8 cellular contexts compared by ENCODE assay signal in genomic region chr2:68252407-68253210, GRCh38. TPM values are rescaled to one million over a fixed set of nuclear protein-coding genes. Genes with fewer than 3 reads are reported as not detected.
A peak's percentile ranks its signal among the peaks of the same experiment; 100 is the strongest.
DNase-seq lines count a peak whose midpoint lies in the region; ATAC-seq, FAIRE-seq and TF ChIP-seq lines count a peak whose summit lies in the region.

Gene PPP3R1, minus strand, starts transcription at chr2:68252532. Its CDS starts 405 bp downstream, at chr2:68252127.

- no peak for FAIRE-seq in HepG2 (lab: Jason Lieb, UNC)

- H3K36me3 ChIP-seq in HepG2 (replicated peaks in 1 of 2; ENCODE audit: control insufficient read depth in 1 of 2, insufficient read depth in 2 of 2, low read length in 2 of 2), result peaks cover 0 to 11% of the 10 kb centered on the region in 2 experiments; a peak in 2 of 5 replicates

- peaks cover 41% of the 10 kb centered on the region for H3K4me1 ChIP-seq in HepG2 (ENCODE audit: insufficient read depth, low read length)

- intact Hi-C loops in HepG2 (cut with micrococcal nuclease; ENCODE audit: unreplicated experiment), result loop anchor here (1.0 to 5.0 kb wide), 3 partner anchors 65 to 190 kb away; partner anchors contain the start of genes C1D and PNO1

- DNase-seq in NCI-H774 (lab: John Stamatoyannopoulos, UW), result peak; percentile 96
- peak; percentile 93 to 94 for DNase-seq in activated CD4-positive, alpha-beta T cell treated with anti-CD3 and anti-CD28 coated beads, Interleukin-2, amount 50 U/mL, for 48 hours
- peak; percentile 98 for DNase-seq in dermis blood vessel endothelial cell
- peak; percentile 91 for DNase-seq in HepG2 (ENCODE audit: low spot score)
- DNase-seq in stimulated activated CD4-positive, alpha-beta T cell treated with anti-CD3 and anti-CD28 coated beads, Interleukin-2, amount 100 ng/mL, for 48 hours, result peak; percentile 86 to 90

- TF ChIP-seq POLR2A in HepG2 (IDR thresholded peaks at IDR 0.05; ENCODE audit: insufficient read depth in 1 of 2, low read depth in 2 of 2, low read length in 2 of 2), result peak; percentile 93 to 94

- H3K9me3 ChIP-seq in HepG2 (ENCODE audit: low read length), result no peaks in the 10 kb centered on the region

- in situ Hi-C loops in HepG2 (cut with HindIII; ENCODE audit: extremely low pct_ligation_motif_present, low pct_unique_long_range_greater_than_20kb), result no loop called here

- WGBS in HepG2 (ENCODE audit: low lambda C conversion rate), result 1% methylated on average over 48 of the region's 77 CpGs

- ATAC-seq in GM19395 (IDR thresholded peaks at IDR 0.05; ENCODE audit: unreplicated experiment), result peak; percentile 76
- ATAC-seq in HG03558 (IDR thresholded peaks at IDR 0.05; ENCODE audit: extremely low read depth, unreplicated experiment), result peak; percentile 74
- peak; percentile 91 for ATAC-seq in HepG2

- no peak for TF ChIP-seq EP300 in HepG2 (IDR thresholded peaks at IDR 0.05; ENCODE audit: low read depth in 2 of 2, low read length in 2 of 2)
- TF ChIP-seq EP300 in HepG2 (CRISPR knock-in tag; IDR thresholded peaks at IDR 0.05; ENCODE audit: borderline replicate concordance), result no peak

- H3K9ac ChIP-seq in HepG2 (ENCODE audit: insufficient read depth, low read depth, low read length), result peak within 1 kb of the TSS; percentile 95

- H3K79me2 ChIP-seq in HepG2 (ENCODE audit: insufficient read depth, low read length), result peaks cover 53% of the 10 kb centered on the region

- CTCF ChIA-PET in HepG2 (lab: Yijun Ruan, JAX; ENCODE audit: low intra/inter-chr PET ratio, low total read pairs), result no interaction called here

- H3K27me3 ChIP-seq in HepG2 (ENCODE audit: control insufficient read depth in 1 of 2, insufficient read depth in 2 of 2, low read length in 2 of 2), result no peaks in the 10 kb centered on the region; a peak in 1 of 5 replicates

- H3K4me2 ChIP-seq in HepG2 (ENCODE audit: low read depth, low read length), result peak within 1 kb of the TSS; percentile 95

- H3K27ac ChIP-seq in C4-2B (peak within 1 kb of the TSS; percentile 92), HepG2 (ENCODE audit: extremely low read length, insufficient read depth, low read length) (peak within 1 kb of the TSS; percentile 94)

- BruUV-seq in HepG2 (replicated peaks; lab: Mats Ljungman, UMichigan), result no TSS peak

- TF ChIP-seq CTCF in C4-2B (conservative IDR thresholded peaks at IDR 0.05) (no peak), HepG2 (CRISPR knock-in tag; IDR thresholded peaks at IDR 0.05) (no peak)

- peaks cover 34% of the 10 kb centered on the region for H4K20me1 ChIP-seq in HepG2 (ENCODE audit: insufficient read depth, low read length)

- H2AFZ ChIP-seq in HepG2 (ENCODE audit: low read length), result peak within 1 kb of the TSS; percentile 58

- H3K4me3 ChIP-seq in HepG2 (replicated peaks in 1 of 3; ENCODE audit: insufficient read depth in 1 of 3, low read depth in 2 of 3, low read length in 3 of 3), result peak within 1 kb of the TSS; percentile 83 to 97 (median 97)

- TF ChIP-seq RAD21 in HepG2 (CRISPR knock-in tag; IDR thresholded peaks at IDR 0.05), result 0 out of 2 replicates have a peak, but pooled peaks have one; percentile 23

- POLR2A ChIA-PET in HepG2 (lab: Yijun Ruan, JAX), result interaction anchor here (0.6 to 3.8 kb wide), 13 partner anchors 27 to 1819 kb away, joined by 3 to 26 read pairs (median 4); partner anchors contain the start of genes C1D and PNO1

TF ChIP-seq in HepG2, 621 proteins besides CTCF, POLR2A, EP300 and RAD21 (continues in another document):
- peak; percentile 64; the same call in 1 of the 2 replicates for TF ChIP-seq SKIL (CRISPR knock-in tag; IDR thresholded peaks at IDR 0.05; ENCODE audit: borderline replicate concordance)
- TF ChIP-seq ZGPAT (CRISPR knock-in tag; IDR thresholded peaks at IDR 0.05), result peak; percentile 80; the same call in 1 of the 2 replicates
- TF ChIP-seq MYC (CRISPR knock-in tag; IDR thresholded peaks at IDR 0.05; ENCODE audit: borderline replicate concordance), result peak; percentile 96
- TF ChIP-seq CBFB (CRISPR knock-in tag; IDR thresholded peaks at IDR 0.05), result peak; percentile 24; the same call in 1 of the 2 replicates
- TF ChIP-seq SAP130 (CRISPR knock-in tag; IDR thresholded peaks at IDR 0.05; ENCODE audit: low read depth), result peak; percentile 98
- no peak; the same call in none of the 2 replicates for TF ChIP-seq ZNF792 (CRISPR knock-in tag; IDR thresholded peaks at IDR 0.05)
- TF ChIP-seq NKX3-1 (CRISPR knock-in tag; IDR thresholded peaks at IDR 0.05), result 0 out of 2 replicates have a peak, but pooled peaks have one; percentile 12
- peak; percentile 82; the same call in 1 of the 2 replicates for TF ChIP-seq IRF2 (CRISPR knock-in tag; IDR thresholded peaks at IDR 0.05)
- TF ChIP-seq ZBTB3 (CRISPR knock-in tag; IDR thresholded peaks at IDR 0.05; ENCODE audit: borderline replicate concordance, low read depth), result no peak; the same call in 1 of the 2 replicates
- TF ChIP-seq ZNF558 (CRISPR knock-in tag; IDR thresholded peaks at IDR 0.05; ENCODE audit: borderline replicate concordance), result peak; percentile 12; the same call in 1 of the 2 replicates
- TF ChIP-seq ZFYVE20 (CRISPR knock-in tag; IDR thresholded peaks at IDR 0.05; ENCODE audit: borderline replicate concordance, low read depth), result peak; percentile 78; the same call in 1 of the 2 replicates
- no peak for TF ChIP-seq ZNF75D (CRISPR knock-in tag; IDR thresholded peaks at IDR 0.05; ENCODE audit: borderline replicate concordance)
- peak; percentile 84 for TF ChIP-seq BRD4 (CRISPR knock-in tag; IDR thresholded peaks at IDR 0.05)
- TF ChIP-seq ZNF746 (CRISPR knock-in tag; IDR thresholded peaks at IDR 0.05), result peak; percentile 85
- TF ChIP-seq ZNF605 (CRISPR knock-in tag; IDR thresholded peaks at IDR 0.05), result peak; percentile 49; the same call in 1 of the 2 replicates
- peak; percentile 50 for TF ChIP-seq ZNF205 (CRISPR knock-in tag; IDR thresholded peaks at IDR 0.05)
- TF ChIP-seq ZNF33B (CRISPR knock-in tag; IDR thresholded peaks at IDR 0.05), result 0 out of 2 replicates have a peak, but pooled peaks have one; percentile 75
- TF ChIP-seq TBP (CRISPR knock-in tag; IDR thresholded peaks at IDR 0.05), result no peak
- 0 out of 2 replicates have a peak, but pooled peaks have one; percentile 87 for TF ChIP-seq ZNF354B (CRISPR knock-in tag; IDR thresholded peaks at IDR 0.05)
- TF ChIP-seq DRAP1 (CRISPR knock-in tag; IDR thresholded peaks at IDR 0.05), result peak; percentile 79

RNA-seq across cellular contexts. Expression of gene PPP3R1, which starts in this region (rescaled TPM):
- total RNA-seq in dermis blood vessel endothelial cell (19.4 and 46.8 TPM in 2 replicates), HepG2 (2016; rRNA removed; fragmentation: Illumina TruSeq; extraction: Trizol) (25.7 and 42.3 TPM in 2 replicates)
- total RNA-seq in HepG2 (2016; cell fraction: cytosol; rRNA removed; fragmentation: Illumina TruSeq; extraction: Trizol; ENCODE audit: low read depth), result 8.3 and 8.5 TPM in 2 replicates
- total RNA-seq in HepG2 (2016; cell fraction: insoluble cytoplasmic fraction; rRNA removed; fragmentation: Illumina TruSeq; extraction: Trizol), result 27.2 and 43.7 TPM in 2 replicates
- total RNA-seq in HepG2 (2016; cell fraction: membrane; rRNA removed; fragmentation: Illumina TruSeq; extraction: Trizol), result 28.3 and 35.0 TPM in 2 replicates
- total RNA-seq in HepG2 (2016; cell fraction: nucleus; rRNA removed; fragmentation: Illumina TruSeq; extraction: Trizol), result 26.7 and 28.8 TPM in 2 replicates
- 10.5 and 11.6 TPM in 2 replicates for polyA plus RNA-seq in HepG2 (2011; rRNA removed)
- polyA plus RNA-seq in HepG2 (2011; cell fraction: cytosol; rRNA removed), result 4.7 and 9.2 TPM in 2 replicates
- polyA plus RNA-seq in HepG2 (2011; cell fraction: nucleus; rRNA removed), result 4.5 and 5.9 TPM in 2 replicates
- polyA plus RNA-seq in HepG2 (2012), result 45.6 and 57.9 TPM in 2 replicates
- 4.1 and 4.4 TPM in 2 replicates for polyA plus RNA-seq in HepG2 (2016; cell fraction: cytosol; fragmentation: Illumina TruSeq; extraction: Trizol; ENCODE audit: low read depth)
- 62.1 and 62.9 TPM in 2 replicates for polyA plus RNA-seq in HepG2 (2016; cell fraction: insoluble cytoplasmic fraction; fragmentation: Illumina TruSeq; extraction: Trizol; ENCODE audit: low read depth)
- polyA plus RNA-seq in HepG2 (2016; cell fraction: membrane; fragmentation: Illumina TruSeq; extraction: Trizol; ENCODE audit: low read depth), result 17.2 and 17.6 TPM in 2 replicates
- 41.0 and 41.7 TPM in 2 replicates for polyA plus RNA-seq in HepG2 (2016; cell fraction: nucleus; fragmentation: Illumina TruSeq; extraction: Trizol; ENCODE audit: insufficient read depth, low read depth)
- 6.3 and 10.2 TPM in 2 replicates for polyA minus RNA-seq in HepG2 (2011; rRNA and poly(A)+ RNA removed; ENCODE audit: low replicate concordance)
- polyA minus RNA-seq in HepG2 (2011; cell fraction: cytosol; rRNA and poly(A)+ RNA removed), result 29.7 and 31.3 TPM in 2 replicates
- 20.0 and 21.9 TPM in 2 replicates for polyA minus RNA-seq in HepG2 (2011; cell fraction: nucleus; rRNA and poly(A)+ RNA removed)

Comparison
In these comparisons a context has a peak if more than half of its experiments do, and no peak if none do; other contexts are left out.
1. Peak in every context shown above with its lines: DNase-seq, ATAC-seq, H3K4me3 ChIP-seq and H3K27ac ChIP-seq.